In the genomic region with DNA sequence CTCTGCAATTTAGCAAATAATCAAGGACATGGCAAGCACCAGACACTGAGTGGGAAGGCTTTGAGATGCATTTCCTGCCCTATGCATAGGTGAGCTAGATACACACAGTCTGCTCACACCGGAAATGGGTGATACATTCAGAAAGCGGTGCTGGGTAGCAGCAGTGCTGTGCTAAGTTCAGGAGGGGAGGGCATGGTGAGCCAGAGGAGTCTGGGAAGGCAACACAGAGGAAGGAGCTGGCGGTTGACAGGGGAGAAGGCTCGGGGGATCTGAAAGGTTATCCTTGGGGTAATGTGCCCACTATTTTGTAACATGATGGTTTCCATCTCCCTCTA, we compare ENCODE assay signal across 10 cellular contexts. TPM values are rescaled to one million over a fixed set of nuclear protein-coding genes. Genes with fewer than 3 reads are reported as not detected.
A peak's percentile ranks its signal among the peaks of the same experiment; 100 is the strongest.
DNase-seq lines count a peak whose midpoint lies in the region; ATAC-seq, FAIRE-seq and TF ChIP-seq lines count a peak whose summit lies in the region.
"Had no signal": no experiment of that assay in that cellular context is flagged by ENCODE, and none has a peak within 500 bp of the region (broad histone marks: within the 10 kb centered on the region; RNA-seq: fewer than 3 reads in every experiment).

No MANE protein-coding gene starts in this region.

- H3K27ac Mint-ChIP-seq in activated CD4-positive, alpha-beta memory T cell treated with anti-CD3 and anti-CD28 coated beads for 36 hours = peak overlapping the region; percentile 92

- H3K4me1 ChIP-seq in HepG2 (ENCODE audit: insufficient read depth, low read length) (peaks cover 25% of the 10 kb centered on the region), upper lobe of right lung (no peaks in the 10 kb centered on the region)

- no peak overlapping the region for H3K4me2 ChIP-seq in HepG2 (ENCODE audit: low read depth, low read length)

- H3K36me3 Mint-ChIP-seq in activated CD4-positive, alpha-beta memory T cell treated with anti-CD3 and anti-CD28 coated beads for 36 hours = no peaks in the 10 kb centered on the region

- TF ChIP-seq EP300 in HepG2 (IDR thresholded peaks at IDR 0.05; ENCODE audit: low read depth in 2 of 2, low read length in 2 of 2) (no peak), HepG2 (CRISPR knock-in tag; IDR thresholded peaks at IDR 0.05; ENCODE audit: borderline replicate concordance) (no peak)

- DNase-seq in left cardiac atrium = no peak
- no peak for DNase-seq in Right ventricle myocardium superior
- peak; percentile 88 for DNase-seq in activated CD4-positive, alpha-beta memory T cell treated with anti-CD3 and anti-CD28 coated beads for 36 hours
- DNase-seq in HepG2 (ENCODE audit: low spot score) = no peak
- DNase-seq in upper lobe of right lung = no peak
- no peak for DNase-seq in cortex of kidney (lab: John Stamatoyannopoulos, UW)
- DNase-seq in NCI-H2171 treated with DMSO at 0.1 percent for 48 hours (lab: John Stamatoyannopoulos, UW) = no peak
- DNase-seq in COLO829 (ENCODE audit: low spot score) = no peak
- DNase-seq: dermis blood vessel endothelial cell, NCI-H1694 had no signal

- H3K9me3 ChIP-seq in HepG2 (ENCODE audit: low read length) = no peaks in the 10 kb centered on the region
- no peaks in the 10 kb centered on the region for H3K9me3 ChIP-seq in upper lobe of right lung

- H3K36me3 ChIP-seq in HepG2 (replicated peaks in 1 of 2; ENCODE audit: control insufficient read depth in 1 of 2, insufficient read depth in 2 of 2, low read length in 2 of 2) (no peaks in the 10 kb centered on the region), upper lobe of right lung (no peaks in the 10 kb centered on the region)

- peaks cover 1 to 10% of the 10 kb centered on the region in 2 experiments; a peak in 2 of 5 replicates for H3K27me3 ChIP-seq in HepG2 (ENCODE audit: control insufficient read depth in 1 of 2, insufficient read depth in 2 of 2, low read length in 2 of 2)
- H3K27me3 ChIP-seq in upper lobe of right lung = no peaks in the 10 kb centered on the region

- no peak for FAIRE-seq in HepG2 (lab: Jason Lieb, UNC)

- POLR2A ChIA-PET in activated CD4-positive, alpha-beta memory T cell treated with anti-CD3 and anti-CD28 coated beads for 36 hours (lab: Charles Lee) = interaction anchor here (0.8 to 2.0 kb wide), 4 partner anchors 10 to 90 kb away, joined by 3 to 16 read pairs (median 4); partner anchors contain the start of gene EPAS1
- POLR2A ChIA-PET in HepG2 (lab: Yijun Ruan, JAX) = interaction anchor here (1.6 kb wide), 1 partner anchor 10 kb away, joined by 6 read pairs; no protein-coding TSS in a partner anchor

- in situ Hi-C loops in HepG2 (cut with HindIII; ENCODE audit: extremely low pct_ligation_motif_present, low pct_unique_long_range_greater_than_20kb) = no loop called here

- no peak overlapping the region for H3K27ac ChIP-seq in HepG2 (ENCODE audit: extremely low read length, insufficient read depth, low read length)
- H3K27ac ChIP-seq in upper lobe of right lung = peak overlapping the region; percentile 51

- intact Hi-C loops in left cardiac atrium (cut with DNase I) = no loop called here
- intact Hi-C loops in Right ventricle myocardium superior (cut with DNase I) = no loop called here
- intact Hi-C loops in activated CD4-positive, alpha-beta memory T cell treated with anti-CD3 and anti-CD28 coated beads for 36 hours (cut with micrococcal nuclease) = loop anchor here (1.0 to 2.0 kb wide), 6 partner anchors 11 to 207 kb away; partner anchors contain the start of gene EPAS1
- intact Hi-C loops in HepG2 (cut with micrococcal nuclease; ENCODE audit: unreplicated experiment) = no loop called here
- intact Hi-C loops in upper lobe of right lung (cut with DNase I) = no loop called here

- no peak overlapping the region for H3K4me3 ChIP-seq in HepG2 (replicated peaks in 1 of 3; ENCODE audit: insufficient read depth in 1 of 3, low read depth in 2 of 3, low read length in 3 of 3)
- H3K4me3 ChIP-seq in upper lobe of right lung = no peak overlapping the region

- TF ChIP-seq CTCF in HepG2 (CRISPR knock-in tag; IDR thresholded peaks at IDR 0.05) = no peak
- no peak for TF ChIP-seq CTCF in upper lobe of right lung (IDR thresholded peaks at IDR 0.05)

- no peak for TF ChIP-seq POLR2A in HepG2 (IDR thresholded peaks at IDR 0.05; ENCODE audit: insufficient read depth in 1 of 2, low read depth in 2 of 2, low read length in 2 of 2)

- no peaks in the 10 kb centered on the region for H3K9me3 Mint-ChIP-seq in activated CD4-positive, alpha-beta memory T cell treated with anti-CD3 and anti-CD28 coated beads for 36 hours

- TF ChIP-seq RAD21 in HepG2 (CRISPR knock-in tag; IDR thresholded peaks at IDR 0.05) = no peak

- CTCF ChIA-PET in activated CD4-positive, alpha-beta memory T cell treated with anti-CD3 and anti-CD28 coated beads for 36 hours (lab: Charles Lee) = interaction anchor here (0.9 to 2.3 kb wide), 2 partner anchors 10 to 392 kb away, joined by 3 to 31 read pairs; no protein-coding TSS in a partner anchor
- CTCF ChIA-PET in HepG2 (lab: Yijun Ruan, JAX; ENCODE audit: low intra/inter-chr PET ratio, low total read pairs) = no interaction called here

- WGBS in HepG2 (ENCODE audit: low lambda C conversion rate) = 34% methylated on average over 4 of the region's 4 CpGs

- H3K4me3 Mint-ChIP-seq in activated CD4-positive, alpha-beta memory T cell treated with anti-CD3 and anti-CD28 coated beads for 36 hours = peak overlapping the region; percentile 40

- peaks cover 41% of the 10 kb centered on the region for H3K4me1 Mint-ChIP-seq in activated CD4-positive, alpha-beta memory T cell treated with anti-CD3 and anti-CD28 coated beads for 36 hours (ENCODE audit: low read depth)

- H3K27me3 Mint-ChIP-seq in activated CD4-positive, alpha-beta memory T cell treated with anti-CD3 and anti-CD28 coated beads for 36 hours = no peaks in the 10 kb centered on the region

- no TSS peak for BruUV-seq in HepG2 (replicated peaks; lab: Mats Ljungman, UMichigan)

- H3K9ac ChIP-seq in HepG2 (ENCODE audit: insufficient read depth, low read depth, low read length) = no peak overlapping the region

- H3K79me2 ChIP-seq in HepG2 (ENCODE audit: insufficient read depth, low read length) = no peaks in the 10 kb centered on the region

- no peak overlapping the region for H2AFZ ChIP-seq in HepG2 (ENCODE audit: low read length)

- H4K20me1 ChIP-seq in HepG2 (ENCODE audit: insufficient read depth, low read length) = no peaks in the 10 kb centered on the region

- ATAC-seq in left cardiac atrium (peak; percentile 41 to 45), Right ventricle myocardium superior (ENCODE audit: poor library complexity) (no peak), HepG2 (no peak), upper lobe of right lung (peak; percentile 6)

TF ChIP-seq in HepG2, 621 proteins besides CTCF, POLR2A, EP300 and RAD21:
- TF ChIP-seq ZNF18 (CRISPR knock-in tag; IDR thresholded peaks at IDR 0.05; ENCODE audit: insufficient replicate concordance) = peak; percentile 92
- no peak for TF ChIP-seq GTF3A (CRISPR knock-in tag; conservative IDR thresholded peaks at IDR 0.05)

RNA-seq across cellular contexts. Expression of gene EPAS1, which starts 57.4 kb away (rescaled TPM):
- total RNA-seq in left cardiac atrium (100 to 1,000 TPM; 262 to 377 TPM), Right ventricle myocardium superior (200 TPM), HepG2 (2016; rRNA removed; fragmentation: Illumina TruSeq; extraction: Trizol) (47.1 and 64.9 TPM in 2 replicates), upper lobe of right lung (1,593 TPM)
- 10 to 100 TPM; 51.0 to 54.6 TPM for total RNA-seq in activated CD4-positive, alpha-beta memory T cell treated with anti-CD3 and anti-CD28 coated beads for 36 hours
- total RNA-seq in HepG2 (2016; cell fraction: cytosol; rRNA removed; fragmentation: Illumina TruSeq; extraction: Trizol; ENCODE audit: low read depth) = 15.6 and 21.2 TPM in 2 replicates
- total RNA-seq in HepG2 (2016; cell fraction: insoluble cytoplasmic fraction; rRNA removed; fragmentation: Illumina TruSeq; extraction: Trizol) = 45.9 and 54.8 TPM in 2 replicates
- 54.5 and 63.7 TPM in 2 replicates for total RNA-seq in HepG2 (2016; cell fraction: membrane; rRNA removed; fragmentation: Illumina TruSeq; extraction: Trizol)
- 54.3 and 61.3 TPM in 2 replicates for total RNA-seq in HepG2 (2016; cell fraction: nucleus; rRNA removed; fragmentation: Illumina TruSeq; extraction: Trizol)
- 182 and 202 TPM in 2 replicates for polyA plus RNA-seq in HepG2 (2011; rRNA removed)
- 62.2 and 87.1 TPM in 2 replicates for polyA plus RNA-seq in HepG2 (2011; cell fraction: cytosol; rRNA removed)
- 133 and 141 TPM in 2 replicates for polyA plus RNA-seq in HepG2 (2011; cell fraction: nucleus; rRNA removed)
- polyA plus RNA-seq in HepG2 (2012) = 97.8 and 103 TPM in 2 replicates
- polyA plus RNA-seq in HepG2 (2016; cell fraction: cytosol; fragmentation: Illumina TruSeq; extraction: Trizol; ENCODE audit: low read depth) = 15.2 and 19.3 TPM in 2 replicates
- polyA plus RNA-seq in HepG2 (2016; cell fraction: insoluble cytoplasmic fraction; fragmentation: Illumina TruSeq; extraction: Trizol; ENCODE audit: low read depth) = 72.5 and 91.0 TPM in 2 replicates
- polyA plus RNA-seq in HepG2 (2016; cell fraction: membrane; fragmentation: Illumina TruSeq; extraction: Trizol; ENCODE audit: low read depth) = 64.7 and 77.7 TPM in 2 replicates
- 74.5 and 82.8 TPM in 2 replicates for polyA plus RNA-seq in HepG2 (2016; cell fraction: nucleus; fragmentation: Illumina TruSeq; extraction: Trizol; ENCODE audit: insufficient read depth, low read depth)
- polyA minus RNA-seq in HepG2 (2011; rRNA and poly(A)+ RNA removed; ENCODE audit: low replicate concordance) = 156 and 217 TPM in 2 replicates
- 122 and 129 TPM in 2 replicates for polyA minus RNA-seq in HepG2 (2011; cell fraction: cytosol; rRNA and poly(A)+ RNA removed)
- polyA minus RNA-seq in HepG2 (2011; cell fraction: nucleus; rRNA and poly(A)+ RNA removed) = 185 and 262 TPM in 2 replicates

Comparison
In these comparisons a context has a peak if more than half of its experiments do, and no peak if none do; other contexts are left out.
1. ATAC-seq: peak in left cardiac atrium (2 of 2) and upper lobe of right lung (single experiment); none in Right ventricle myocardium superior (single experiment) and HepG2 (single experiment).